ENCODE assay signal across 9 cellular contexts in genomic region chr17:39979865-39980401, GRCh38. TPM values are rescaled to one million over a fixed set of nuclear protein-coding genes. Genes with fewer than 3 reads are reported as not detected.
DNase-seq lines count a peak whose midpoint lies in the region; ATAC-seq, FAIRE-seq and TF ChIP-seq lines count a peak whose summit lies in the region.
"Had no signal": no experiment of that assay in that cellular context is flagged by ENCODE, and none has a peak within 500 bp of the region (broad histone marks: within the 10 kb centered on the region; RNA-seq: fewer than 3 reads in every experiment).

No MANE protein-coding gene starts in this region.

- H3K4me3 ChIP-seq in ACC112 (ENCODE audit: low read depth, low read length) (peak overlapping the region; percentile 97), astrocyte (ENCODE audit: insufficient read depth, low read depth, low read length) (peak overlapping the region; percentile 62), iPS-18c (ENCODE audit: insufficient read depth, low read depth, low read length) (peak overlapping the region; percentile 91)

- H3K79me2 ChIP-seq in ACC112 (ENCODE audit: control insufficient read depth, insufficient read depth, low read length, unreplicated experiment) (peaks cover 38% of the 10 kb centered on the region), astrocyte (ENCODE audit: insufficient read depth, low read length) (peaks cover 40% of the 10 kb centered on the region)

- H3K27me3 Mint-ChIP-seq in astrocyte (ENCODE audit: low read depth, unreplicated experiment), result no peaks in the 10 kb centered on the region

- H3K36me3 ChIP-seq in ACC112 (ENCODE audit: insufficient read depth, low read length) (peaks cover 7% of the 10 kb centered on the region; the same call in 1 of the 2 replicates), astrocyte (ENCODE audit: insufficient read depth, low read length) (peaks cover 6% of the 10 kb centered on the region)

- H3K9ac ChIP-seq in astrocyte (ENCODE audit: low read length), result peak overlapping the region; percentile 100

- ATAC-seq in HG02885 (IDR thresholded peaks at IDR 0.05; ENCODE audit: poor library complexity, unreplicated experiment), result peak; percentile 10

- no peaks in the 10 kb centered on the region; the same call in 1 of the 2 replicates for H3K27me3 ChIP-seq in ACC112 (ENCODE audit: insufficient read depth, low read length)
- no peaks in the 10 kb centered on the region for H3K27me3 ChIP-seq in astrocyte (ENCODE audit: insufficient read depth, low read length)

- no peak overlapping the region for H3K27ac ChIP-seq in ACC112 (ENCODE audit: low read depth, low read length)
- peak overlapping the region; percentile 71 for H3K27ac ChIP-seq in astrocyte (ENCODE audit: low read depth, low read length)

- TF ChIP-seq CTCF in GM12872 (IDR thresholded peaks at IDR 0.05; ENCODE audit: insufficient read depth, low read depth, low read length), result peak; percentile 33; the same call in 1 of the 3 replicates
- no peak for TF ChIP-seq CTCF in astrocyte (IDR thresholded peaks at IDR 0.05; ENCODE audit: insufficient read depth, low read depth, low read length)

- H3K4me1 Mint-ChIP-seq in astrocyte (ENCODE audit: low read depth, unreplicated experiment), result peaks cover 17% of the 10 kb centered on the region

- peak overlapping the region; percentile 95 for H3K4me3 Mint-ChIP-seq in astrocyte (ENCODE audit: unreplicated experiment)

- peaks cover 22% of the 10 kb centered on the region for H3K4me1 ChIP-seq in ACC112 (ENCODE audit: control insufficient read depth, insufficient read depth, low read length, unreplicated experiment)
- peaks cover 21% of the 10 kb centered on the region for H3K4me1 ChIP-seq in astrocyte (ENCODE audit: insufficient read depth, low read length)

- no peaks in the 10 kb centered on the region for H3K9me3 Mint-ChIP-seq in astrocyte (ENCODE audit: unreplicated experiment)

- H3K27ac Mint-ChIP-seq in astrocyte (ENCODE audit: unreplicated experiment), result peak overlapping the region; percentile 99

- no peaks in the 10 kb centered on the region for H3K9me3 ChIP-seq in astrocyte (ENCODE audit: insufficient read depth, low read depth, low read length)
- no peaks in the 10 kb centered on the region for H3K9me3 ChIP-seq in iPS-18c (ENCODE audit: control insufficient read depth, insufficient read depth, low read length)

- H2AFZ ChIP-seq in ACC112 (ENCODE audit: low read length, unreplicated experiment) (peak overlapping the region; percentile 99), astrocyte (ENCODE audit: low read depth, low read length) (peak overlapping the region; percentile 83)

- no peak for FAIRE-seq in astrocyte (lab: Jason Lieb, UNC)

- DNase-seq in NCI-H748 (lab: John Stamatoyannopoulos, UW; ENCODE audit: unreplicated experiment) (peak; percentile 56), astrocyte (ENCODE audit: low read depth) (peak; percentile 43), globus pallidus (ENCODE audit: low spot score) (no peak)
- peak; percentile 41 for DNase-seq in stimulated activated CD8-positive, alpha-beta memory T cell treated with anti-CD3 and anti-CD28 coated beads, Interleukin-4, amount 100 ng/mL, for 48 hours

- H3K36me3 Mint-ChIP-seq in astrocyte (ENCODE audit: low read depth, unreplicated experiment), result peaks cover 1% of the 10 kb centered on the region

- peaks cover 30% of the 10 kb centered on the region for H4K20me1 ChIP-seq in astrocyte (ENCODE audit: insufficient read depth, low read length)

- H3K4me2 ChIP-seq in astrocyte (ENCODE audit: low read length), result peak overlapping the region; percentile 92

RNA-seq across cellular contexts. Expression of gene PSMD3, which starts 0.7 kb away (rescaled TPM):
- 129 and 134 TPM in 2 replicates for total RNA-seq in astrocyte

RNA-seq across cellular contexts. Expression of gene GSDMA, which starts 17.1 kb away (rescaled TPM):
- not detected in 2 replicates for total RNA-seq in astrocyte
- total RNA-seq: NCI-H460 had no signal

RNA-seq across cellular contexts. Expression of gene CSF3, which starts 35.3 kb away (rescaled TPM):
- not detected in 2 replicates for total RNA-seq in astrocyte
- total RNA-seq: NCI-H460 had no signal

RNA-seq across cellular contexts. Expression of gene LRRC3C, which starts 52.4 kb away (rescaled TPM):
- total RNA-seq in astrocyte, result not detected in 2 replicates
- total RNA-seq: NCI-H460 had no signal

RNA-seq across cellular contexts. Expression of gene ORMDL3, which starts 52.5 kb away (rescaled TPM):
- 65.3 and 70.2 TPM in 2 replicates for total RNA-seq in astrocyte
